14 cellular contexts compared by ENCODE assay signal in genomic region chr10:86946215-86947170, GRCh38. TPM values are rescaled to one million over a fixed set of nuclear protein-coding genes. Genes with fewer than 3 reads are reported as not detected.
A peak's percentile ranks its signal among the peaks of the same experiment; 100 is the strongest.
DNase-seq lines count a peak whose midpoint lies in the region; ATAC-seq, FAIRE-seq and TF ChIP-seq lines count a peak whose summit lies in the region.
"Had no signal": no experiment of that assay in that cellular context is flagged by ENCODE, and none has a peak within 500 bp of the region (broad histone marks: within the 10 kb centered on the region; RNA-seq: fewer than 3 reads in every experiment).

No MANE protein-coding gene starts in this region.

- H3K9me3 ChIP-seq in body of pancreas (no peaks in the 10 kb centered on the region), osteoblast (ENCODE audit: low read depth, low read length) (no peaks in the 10 kb centered on the region), OCI-LY7 (ENCODE audit: low read length) (no peaks in the 10 kb centered on the region)

- CTCF ChIA-PET in OCI-LY7 (lab: Charles Lee; ENCODE audit: unreplicated experiment), result no interaction called here

- POLR2A ChIA-PET in OCI-LY7 (lab: Charles Lee), result no interaction called here

- TF ChIP-seq CTCF in body of pancreas (IDR thresholded peaks at IDR 0.05), result no peak
- no peak for TF ChIP-seq CTCF in osteoblast (IDR thresholded peaks at IDR 0.05; ENCODE audit: extremely low read depth, low read depth, low read length)
- TF ChIP-seq CTCF in OCI-LY7 (conservative IDR thresholded peaks at IDR 0.05; ENCODE audit: low read length), result no peak

- H3K27ac ChIP-seq in body of pancreas, result no peak overlapping the region
- H3K27ac ChIP-seq in osteoblast (ENCODE audit: low read depth, low read length), result no peak overlapping the region
- H3K27ac ChIP-seq in OCI-LY7 (ENCODE audit: low read depth, low read length, poor library complexity, severe bottlenecking), result no peak overlapping the region
- H3K27ac ChIP-seq: C4-2B had no signal

- TF ChIP-seq POLR2A in body of pancreas (IDR thresholded peaks at IDR 0.05), result no peak

- no peaks in the 10 kb centered on the region for H3K9me2 ChIP-seq in OCI-LY7 (ENCODE audit: insufficient read depth, low read length)

- H3K4me2 ChIP-seq in osteoblast (ENCODE audit: insufficient read depth, low read length) (no peak overlapping the region), OCI-LY7 (ENCODE audit: low read length) (no peak overlapping the region)

- intact Hi-C loops in body of pancreas (cut with DNase I), result no loop called here
- intact Hi-C loops in OCI-LY7 (cut with micrococcal nuclease; ENCODE audit: unreplicated experiment), result no loop called here

- DNase-seq in DMS153 treated with DMSO at 0.1 percent for 48 hours (lab: John Stamatoyannopoulos, UW; ENCODE audit: unreplicated experiment) (peak; percentile 6), NCI-H2029 treated with DMSO at 0.1 percent for 48 hours (lab: John Stamatoyannopoulos, UW) (peak; percentile 9), body of pancreas (peak in 3 of 4 donors; percentile 50 to 72 (median 71)), osteoblast (ENCODE audit: insufficient read length, low spot score, missing footprints) (peak; percentile 49), frontal cortex (ENCODE audit: low spot score in 2 of 2) (no peak), OCI-LY7 (ENCODE audit: low spot score) (no peak)
- no peak for DNase-seq in stimulated activated naive CD4-positive, alpha-beta T cell (lab: John Stamatoyannopoulos, UW)
- DNase-seq: activated CD8-positive, alpha-beta T cell treated with anti-CD3 and anti-CD28 coated beads for 36 hours; GOT3 had no signal

- H4K20me1 ChIP-seq in osteoblast (ENCODE audit: insufficient read depth, low read length) (no peaks in the 10 kb centered on the region), OCI-LY7 (ENCODE audit: insufficient read depth, low read length) (no peaks in the 10 kb centered on the region)

- peak; percentile 28 for ATAC-seq in body of pancreas
- no peak for ATAC-seq in HG03460 (IDR thresholded peaks at IDR 0.05; ENCODE audit: unreplicated experiment)
- ATAC-seq: activated CD8-positive, alpha-beta T cell treated with anti-CD3 and anti-CD28 coated beads for 36 hours had no signal

- H2AFZ ChIP-seq in osteoblast (ENCODE audit: low read length), result no peak overlapping the region
- no peak overlapping the region for H2AFZ ChIP-seq in OCI-LY7 (ENCODE audit: low read length)

- 62 to 65% methylated on average over 7 to 13 of the region's 13 CpGs for WGBS in body of pancreas, 2 donors

- H3K4me3 ChIP-seq in body of pancreas, result no peak overlapping the region
- H3K4me3 ChIP-seq in osteoblast (ENCODE audit: insufficient read depth, low read length), result no peak overlapping the region
- H3K4me3 ChIP-seq in OCI-LY7 (ENCODE audit: low read depth, low read length, poor library complexity, severe bottlenecking), result no peak overlapping the region

- BruUV-seq in OCI-LY7 (replicated peaks; lab: Mats Ljungman, UMichigan), result no TSS peak

- no peaks in the 10 kb centered on the region for H3K36me3 ChIP-seq in body of pancreas (replicated peaks in 1 of 2; ENCODE audit: insufficient read depth in 1 of 2, low read depth in 2 of 2)
- no peaks in the 10 kb centered on the region for H3K36me3 ChIP-seq in osteoblast (ENCODE audit: insufficient read depth, low read length)
- H3K36me3 ChIP-seq in OCI-LY7 (ENCODE audit: insufficient read depth, low read length), result no peaks in the 10 kb centered on the region

- no peak for FAIRE-seq in frontal cortex (lab: Jason Lieb, UNC)
- FAIRE-seq: HTR-8/SVneo had no signal

- peaks cover 12% of the 10 kb centered on the region for H3K4me1 ChIP-seq in body of pancreas
- H3K4me1 ChIP-seq in osteoblast (ENCODE audit: insufficient read depth, low read length), result no peaks in the 10 kb centered on the region
- no peaks in the 10 kb centered on the region for H3K4me1 ChIP-seq in OCI-LY7 (ENCODE audit: insufficient read depth, low read length, poor library complexity, severe bottlenecking)

- no peaks in the 10 kb centered on the region for H3K27me3 ChIP-seq in body of pancreas
- H3K27me3 ChIP-seq in osteoblast (ENCODE audit: insufficient read depth, low read length), result peaks cover 5% of the 10 kb centered on the region

- H3K79me2 ChIP-seq in osteoblast (ENCODE audit: insufficient read depth, low read length) (no peaks in the 10 kb centered on the region), OCI-LY7 (ENCODE audit: insufficient read depth, low read depth, low read length) (no peaks in the 10 kb centered on the region)

RNA-seq across cellular contexts. Expression of gene MMRN2, which starts 10.9 kb away (rescaled TPM):
- total RNA-seq in body of pancreas (10 to 100 TPM; 16.8 to 17.4 TPM), osteoblast (1.1 and 3.5 TPM in 2 replicates), frontal cortex (4.1 TPM), OCI-LY7 (2022) (not detected in 2 replicates)
- total RNA-seq in OCI-LY7 (2014; rRNA removed; shearing (Covaris generic)), result not detected in 2 replicates
- total RNA-seq: activated CD8-positive, alpha-beta T cell treated with anti-CD3 and anti-CD28 coated beads for 36 hours; activated naive CD4-positive, alpha-beta T cell treated with anti-CD3 and anti-CD28 coated beads, Interleukin-2, amount 50 U/mL, for 72 hours; T-helper 1 cell treated with Interleukin-12 subunit alpha and Interleukin-12 subunit beta and Interleukin-4 antibody, amounts not matched to agents 30 ng/mL and 1 ng/mL, for 36 hours had no signal

RNA-seq across cellular contexts. Expression of gene SNCG, which starts 11.9 kb away (rescaled TPM):
- total RNA-seq in body of pancreas (1 to 10 TPM; 2.6 to 3.0 TPM), osteoblast (0.36 and 2.4 TPM in 2 replicates), frontal cortex (1.6 TPM), OCI-LY7 (2022) (not detected in 2 replicates)
- not detected in 2 replicates for total RNA-seq in OCI-LY7 (2014; rRNA removed; shearing (Covaris generic))
- total RNA-seq: activated CD8-positive, alpha-beta T cell treated with anti-CD3 and anti-CD28 coated beads for 36 hours had no signal

RNA-seq across cellular contexts. Expression of gene ADIRF, which starts 21.8 kb away (rescaled TPM):
- 100 to 1,000 TPM; 113 to 115 TPM for total RNA-seq in body of pancreas
- total RNA-seq in osteoblast, result 11.9 and 18.3 TPM in 2 replicates
- 0.41 TPM for total RNA-seq in frontal cortex
- not detected in 2 replicates for total RNA-seq in OCI-LY7 (2014; rRNA removed; shearing (Covaris generic))
- total RNA-seq in OCI-LY7 (2022), result not detected in 2 replicates
- total RNA-seq: activated CD8-positive, alpha-beta T cell treated with anti-CD3 and anti-CD28 coated beads for 36 hours; activated naive CD4-positive, alpha-beta T cell treated with anti-CD3 and anti-CD28 coated beads, Interleukin-2, amount 50 U/mL, for 72 hours; T-helper 1 cell treated with Interleukin-12 subunit alpha and Interleukin-12 subunit beta and Interleukin-4 antibody, amounts not matched to agents 30 ng/mL and 1 ng/mL, for 36 hours had no signal

Comparison
In these comparisons a context has a peak if more than half of its experiments do, and no peak if none do; other contexts are left out.
1. DNase-seq: peak in DMS153 treated with DMSO at 0.1 percent for 48 hours (single experiment), NCI-H2029 treated with DMSO at 0.1 percent for 48 hours (single experiment), body of pancreas (3 of 4) and osteoblast (single experiment); none in frontal cortex (0 of 2), stimulated activated naive CD4-positive, alpha-beta T cell (0 of 6) and OCI-LY7 (single experiment).